In the genomic region with DNA sequence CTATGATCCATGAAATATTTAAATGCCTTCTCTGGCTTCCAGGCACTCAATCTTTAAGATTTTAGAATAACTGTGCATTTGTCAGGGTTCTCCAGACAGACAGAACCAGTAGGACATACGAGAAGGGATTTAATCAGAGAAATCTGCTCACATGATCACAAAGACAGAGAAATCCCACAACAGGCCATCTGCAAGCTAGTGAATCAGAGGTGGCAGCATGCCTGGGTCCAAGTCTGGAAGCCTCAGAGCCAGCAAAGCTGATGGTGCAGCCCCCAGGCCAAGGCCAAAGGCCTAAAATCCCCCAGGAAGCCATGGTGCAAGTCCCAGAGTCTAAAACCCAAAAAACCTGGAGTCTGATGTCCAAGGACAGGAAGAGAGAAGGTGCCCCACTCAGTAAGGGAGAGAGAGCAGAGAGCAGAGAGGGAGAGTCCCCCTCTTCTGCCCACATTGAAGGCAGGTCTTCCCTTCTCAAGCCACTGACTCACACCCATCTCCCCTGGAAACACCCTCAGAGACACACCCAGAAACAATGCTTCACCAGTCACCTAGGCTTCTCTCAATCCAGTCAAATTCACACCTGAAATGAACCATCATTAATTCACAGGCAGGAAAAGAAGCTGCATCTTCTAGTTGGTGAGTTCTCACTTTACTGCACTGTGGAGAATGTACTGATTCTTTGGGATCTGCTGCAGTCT, we compare ENCODE assay signal across 19 cellular contexts. TPM values are rescaled to one million over a fixed set of nuclear protein-coding genes. Genes with fewer than 3 reads are reported as not detected.
DNase-seq lines count a peak whose midpoint lies in the region; ATAC-seq and TF ChIP-seq lines count a peak whose summit lies in the region.
"Had no signal": no experiment of that assay in that cellular context is flagged by ENCODE, and none has a peak within 500 bp of the region (broad histone marks: within the 10 kb centered on the region; RNA-seq: fewer than 3 reads in every experiment).

No MANE protein-coding gene starts in this region.

- no peak overlapping the region for H2AFZ ChIP-seq in GM23338

- no peak for TF ChIP-seq EP300 in gastroesophageal sphincter (IDR thresholded peaks at IDR 0.05)

- H3K4me1 ChIP-seq in GM23338 (ENCODE audit: insufficient read depth) (no peaks in the 10 kb centered on the region), gastroesophageal sphincter (peaks cover 0 to 24% (median 11%) of the 10 kb centered on the region in 3 donors)
- H3K4me1 ChIP-seq: tibial nerve had no signal

- TF ChIP-seq POLR2A in gastroesophageal sphincter (IDR thresholded peaks at IDR 0.05): no peak

- H3K4me2 ChIP-seq in GM23338: no peak overlapping the region

- no peaks in the 10 kb centered on the region; the same call in 2 of the 3 replicates for H3K4me1 Mint-ChIP-seq in GM23338
- peaks cover 46% of the 10 kb centered on the region for H3K4me1 Mint-ChIP-seq in stimulated activated effector memory CD8-positive, alpha-beta T cell treated with anti-CD3 and anti-CD28 coated beads, Interleukin-12 subunit alpha, Interleukin-12 subunit beta, amount 100 ng/mL, for 72 hours

- no peaks in the 10 kb centered on the region for H3K9me2 ChIP-seq in GM23338 (ENCODE audit: insufficient read depth)

- H3K36me3 ChIP-seq in GM23338 (ENCODE audit: insufficient read depth) (peaks cover 7% of the 10 kb centered on the region; the same call in 1 of the 2 replicates), gastroesophageal sphincter (peaks cover 0 to 38% of the 10 kb centered on the region in 2 donors)
- H3K36me3 ChIP-seq: ovary had no signal

- H3K9me3 ChIP-seq in gastroesophageal sphincter: no peaks in the 10 kb centered on the region
- H3K9me3 ChIP-seq: ovary, tibial nerve had no signal

- POLR2A ChIA-PET in RWPE1 (lab: Yijun Ruan, JAX; ENCODE audit: low non-redundant PET): no interaction called here

- WGBS in gastroesophageal sphincter (ENCODE audit: low coverage in 1 of 2), 2 donors: 86% methylated on average over 1 of the region's 1 CpG; no CpG with 5 or more reads in 1 of the 2 donors

- TF ChIP-seq CTCF in GM23338 (conservative IDR thresholded peaks at IDR 0.05; ENCODE audit: low read depth in 2 of 2): no peak
- TF ChIP-seq CTCF in RWPE1 (conservative IDR thresholded peaks at IDR 0.05; ENCODE audit: low read depth): no peak
- no peak for TF ChIP-seq CTCF in gastroesophageal sphincter (IDR thresholded peaks at IDR 0.05)

- DNase-seq in GM23338 (ENCODE audit: low spot score): no peak
- no peak for DNase-seq in RWPE1 (ENCODE audit: low spot score)
- peak; percentile 61 for DNase-seq in fibroblast of peridontal ligament (ENCODE audit: extremely low read depth)
- DNase-seq in stimulated activated effector memory CD8-positive, alpha-beta T cell treated with anti-CD3 and anti-CD28 coated beads, Interleukin-12 subunit alpha, Interleukin-12 subunit beta, amount 100 ng/mL, for 72 hours (ENCODE audit: low spot score in 2 of 2): no peak
- no peak for DNase-seq in D341Med (ENCODE audit: low spot score)
- no peak for DNase-seq in T-helper 9 cell
- DNase-seq: activated CD4-positive, alpha-beta T cell treated with anti-CD3 and anti-CD28 coated beads, Interleukin-2, amount 50 U/mL, for 48 hours; C1 segment of cervical spinal cord; cerebellar nuclear complex; DMS153; effector memory CD4-positive, alpha-beta T cell; KG1; NCI-H2171 treated with DMSO at 0.1 percent for 48 hours; ovary; stimulated activated CD4-positive, alpha-beta T cell treated with anti-CD3 and anti-CD28 coated beads, Interleukin-4, amount 100 ng/mL, for 24 hours had no signal

- H4K20me1 ChIP-seq in GM23338 (replicated peaks; ENCODE audit: insufficient read depth): peaks cover 38% of the 10 kb centered on the region

- H3K4me3 ChIP-seq in GM23338 (no peak overlapping the region), gastroesophageal sphincter (no peak overlapping the region)
- H3K4me3 ChIP-seq: ovary, skin epidermis, tibial nerve had no signal

- peaks cover 8% of the 10 kb centered on the region for H3K27me3 Mint-ChIP-seq in GM23338 (ENCODE audit: insufficient read depth, low read depth, poor library complexity)

- H3K9me3 Mint-ChIP-seq in GM23338: no peaks in the 10 kb centered on the region; the same call in 2 of the 3 replicates
- no peaks in the 10 kb centered on the region for H3K9me3 Mint-ChIP-seq in stimulated activated effector memory CD8-positive, alpha-beta T cell treated with anti-CD3 and anti-CD28 coated beads, Interleukin-12 subunit alpha, Interleukin-12 subunit beta, amount 100 ng/mL, for 72 hours

- CTCF ChIA-PET in RWPE1 (lab: Yijun Ruan, JAX): interaction anchor here (0.6 kb wide), 1 partner anchor 1170 kb away, joined by 3 read pairs; no protein-coding TSS in a partner anchor

- H3K79me2 ChIP-seq in GM23338 (replicated peaks; ENCODE audit: insufficient read depth): peaks cover 84% of the 10 kb centered on the region

- H3F3A ChIP-seq in GM23338 (replicated peaks; ENCODE audit: low read depth): no peaks in the 10 kb centered on the region

- H3K27ac Mint-ChIP-seq in GM23338: 0 out of 2 replicates have a peak overlapping the region, but pooled peaks have one; percentile 51
- H3K27ac Mint-ChIP-seq in stimulated activated effector memory CD8-positive, alpha-beta T cell treated with anti-CD3 and anti-CD28 coated beads, Interleukin-12 subunit alpha, Interleukin-12 subunit beta, amount 100 ng/mL, for 72 hours: peak overlapping the region; percentile 17

- ATAC-seq in GM23338 (no peak), gastroesophageal sphincter (no peak)
- peak; percentile 64 for ATAC-seq in stimulated activated effector memory CD8-positive, alpha-beta T cell treated with anti-CD3 and anti-CD28 coated beads, Interleukin-12 subunit alpha, Interleukin-12 subunit beta, amount 100 ng/mL, for 72 hours
- ATAC-seq: left lobe of liver had no signal

- H3K27ac ChIP-seq in GM23338 (ENCODE audit: low read depth): no peak overlapping the region
- H3K27ac ChIP-seq in RWPE1: peak overlapping the region; percentile 36
- no peak overlapping the region for H3K27ac ChIP-seq in gastroesophageal sphincter
- H3K27ac ChIP-seq: ovary, skin epidermis, tibial nerve had no signal

- H3K4me3 Mint-ChIP-seq in GM23338: no peak overlapping the region
- H3K4me3 Mint-ChIP-seq in stimulated activated effector memory CD8-positive, alpha-beta T cell treated with anti-CD3 and anti-CD28 coated beads, Interleukin-12 subunit alpha, Interleukin-12 subunit beta, amount 100 ng/mL, for 72 hours: no peak overlapping the region

- H3K36me3 Mint-ChIP-seq in GM23338 (ENCODE audit: low read depth): peaks cover 54% of the 10 kb centered on the region
- peaks cover 49% of the 10 kb centered on the region for H3K36me3 Mint-ChIP-seq in stimulated activated effector memory CD8-positive, alpha-beta T cell treated with anti-CD3 and anti-CD28 coated beads, Interleukin-12 subunit alpha, Interleukin-12 subunit beta, amount 100 ng/mL, for 72 hours

- H3K27me3 ChIP-seq in GM23338 (ENCODE audit: insufficient read depth) (no peaks in the 10 kb centered on the region), gastroesophageal sphincter (no peaks in the 10 kb centered on the region)
- H3K27me3 ChIP-seq: ovary, tibial nerve had no signal

TF ChIP-seq in GM23338, 12 proteins besides CTCF, POLR2A, EP300 and RAD21:
- TF ChIP-seq EZH2phosphoT487 (IDR thresholded peaks at IDR 0.05; ENCODE audit: unreplicated experiment) (no peak), POLR2AphosphoS5 (IDR thresholded peaks at IDR 0.05; ENCODE audit: low read depth) (no peak), CREB1 (CRISPR knock-in tag; IDR thresholded peaks at IDR 0.05; ENCODE audit: low read depth) (no peak), ZNF331 (CRISPR knock-in tag; IDR thresholded peaks at IDR 0.05; ENCODE audit: low read depth) (no peak), NANOG (IDR thresholded peaks at IDR 0.05; ENCODE audit: borderline replicate concordance) (no peak), JUNB (IDR thresholded peaks at IDR 0.05; ENCODE audit: unreplicated experiment) (no peak), ZNF114 (CRISPR knock-in tag; IDR thresholded peaks at IDR 0.05) (no peak), STAT1 (IDR thresholded peaks at IDR 0.05; ENCODE audit: unreplicated experiment) (no peak)
- TF ChIP-seq, protein P1, sequence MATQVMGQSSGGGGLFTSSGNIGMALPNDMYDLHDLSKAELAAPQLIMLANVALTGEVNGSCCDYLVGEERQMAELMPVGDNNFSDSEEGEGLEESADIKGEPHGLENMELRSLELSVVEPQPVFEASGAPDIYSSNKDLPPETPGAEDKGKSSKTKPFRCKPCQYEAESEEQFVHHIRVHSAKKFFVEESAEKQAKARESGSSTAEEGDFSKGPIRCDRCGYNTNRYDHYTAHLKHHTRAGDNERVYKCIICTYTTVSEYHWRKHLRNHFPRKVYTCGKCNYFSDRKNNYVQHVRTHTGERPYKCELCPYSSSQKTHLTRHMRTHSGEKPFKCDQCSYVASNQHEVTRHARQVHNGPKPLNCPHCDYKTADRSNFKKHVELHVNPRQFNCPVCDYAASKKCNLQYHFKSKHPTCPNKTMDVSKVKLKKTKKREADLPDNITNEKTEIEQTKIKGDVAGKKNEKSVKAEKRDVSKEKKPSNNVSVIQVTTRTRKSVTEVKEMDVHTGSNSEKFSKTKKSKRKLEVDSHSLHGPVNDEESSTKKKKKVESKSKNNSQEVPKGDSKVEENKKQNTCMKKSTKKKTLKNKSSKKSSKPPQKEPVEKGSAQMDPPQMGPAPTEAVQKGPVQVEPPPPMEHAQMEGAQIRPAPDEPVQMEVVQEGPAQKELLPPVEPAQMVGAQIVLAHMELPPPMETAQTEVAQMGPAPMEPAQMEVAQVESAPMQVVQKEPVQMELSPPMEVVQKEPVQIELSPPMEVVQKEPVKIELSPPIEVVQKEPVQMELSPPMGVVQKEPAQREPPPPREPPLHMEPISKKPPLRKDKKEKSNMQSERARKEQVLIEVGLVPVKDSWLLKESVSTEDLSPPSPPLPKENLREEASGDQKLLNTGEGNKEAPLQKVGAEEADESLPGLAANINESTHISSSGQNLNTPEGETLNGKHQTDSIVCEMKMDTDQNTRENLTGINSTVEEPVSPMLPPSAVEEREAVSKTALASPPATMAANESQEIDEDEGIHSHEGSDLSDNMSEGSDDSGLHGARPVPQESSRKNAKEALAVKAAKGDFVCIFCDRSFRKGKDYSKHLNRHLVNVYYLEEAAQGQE (IDR thresholded peaks at IDR 0.05; ENCODE audit: unreplicated experiment): no peak
- TF ChIP-seq, protein P2, sequence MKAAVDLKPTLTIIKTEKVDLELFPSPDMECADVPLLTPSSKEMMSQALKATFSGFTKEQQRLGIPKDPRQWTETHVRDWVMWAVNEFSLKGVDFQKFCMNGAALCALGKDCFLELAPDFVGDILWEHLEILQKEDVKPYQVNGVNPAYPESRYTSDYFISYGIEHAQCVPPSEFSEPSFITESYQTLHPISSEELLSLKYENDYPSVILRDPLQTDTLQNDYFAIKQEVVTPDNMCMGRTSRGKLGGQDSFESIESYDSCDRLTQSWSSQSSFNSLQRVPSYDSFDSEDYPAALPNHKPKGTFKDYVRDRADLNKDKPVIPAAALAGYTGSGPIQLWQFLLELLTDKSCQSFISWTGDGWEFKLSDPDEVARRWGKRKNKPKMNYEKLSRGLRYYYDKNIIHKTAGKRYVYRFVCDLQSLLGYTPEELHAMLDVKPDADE (IDR thresholded peaks at IDR 0.05): no peak

RNA-seq across cellular contexts. Expression of a gene that starts 48.7 kb away (rescaled TPM):
- total RNA-seq in GM23338 (2014; rRNA removed; shearing (Covaris generic)): 57.6 and 75.4 TPM in 2 replicates
- 6.9 and 8.2 TPM in 2 replicates for polyA plus RNA-seq in GM23338 (2016; fragmentation: Nextera tagmentation; extraction: Ambion mirVana)
- total RNA-seq in gastroesophageal sphincter: 10 to 100 TPM; 27.5 to 49.2 (median 28.2) TPM
